21 cellular contexts compared by ENCODE assay signal in genomic region chr17:63937920-63938319, GRCh38. TPM values are rescaled to one million over a fixed set of nuclear protein-coding genes. Genes with fewer than 3 reads are reported as not detected.
DNase-seq lines count a peak whose midpoint lies in the region; ATAC-seq, FAIRE-seq and TF ChIP-seq lines count a peak whose summit lies in the region.
"Had no signal": no experiment of that assay in that cellular context is flagged by ENCODE, and none has a peak within 500 bp of the region (broad histone marks: within the 10 kb centered on the region; RNA-seq: fewer than 3 reads in every experiment).

No MANE protein-coding gene starts in this region.

- H2BK5ac ChIP-seq in H1 (ENCODE audit: low read depth, low read length) = 0 out of 2 replicates have a peak overlapping the region, but pooled peaks have one; percentile 24

- no peak for FAIRE-seq in H1 (lab: Jason Lieb, UNC)
- FAIRE-seq: D721Med had no signal

- H3K79me2 ChIP-seq in OCI-LY1 (ENCODE audit: insufficient read depth, low read length) = no peaks in the 10 kb centered on the region
- H3K79me2 ChIP-seq in H1 (ENCODE audit: control insufficient read depth in 1 of 2, insufficient read depth in 2 of 2, low read length in 2 of 2) = no peaks in the 10 kb centered on the region

- intact Hi-C loops in psoas muscle (cut with DNase I) = no loop called here

- H3K9me3 ChIP-seq in BLaER1 (peaks cover 6% of the 10 kb centered on the region; the same call in 1 of the 2 replicates), OCI-LY1 (ENCODE audit: low read length) (no peaks in the 10 kb centered on the region), H1 (ENCODE audit: insufficient read depth in 2 of 2, low read depth in 1 of 2, low read length in 1 of 2) (no peaks in the 10 kb centered on the region), psoas muscle (no peaks in the 10 kb centered on the region)

- H3K4me3 ChIP-seq in BLaER1 (no peak overlapping the region), OCI-LY1 (ENCODE audit: low read depth, low read length, poor library complexity, severe bottlenecking) (no peak overlapping the region), H1 (ENCODE audit: extremely low read depth in 1 of 4, insufficient read depth in 2 of 4, low read depth in 3 of 4, low read length in 4 of 4) (no peak overlapping the region), psoas muscle (no peak overlapping the region)
- H3K4me3 ChIP-seq: GM23248 had no signal

- no peaks in the 10 kb centered on the region for H3K27me3 ChIP-seq in BLaER1
- H3K27me3 ChIP-seq in OCI-LY1 (ENCODE audit: insufficient read depth, low read length) = no peaks in the 10 kb centered on the region
- no peaks in the 10 kb centered on the region for H3K27me3 ChIP-seq in H1 (replicated peaks in 1 of 4; ENCODE audit: control insufficient read depth in 3 of 4, extremely low read depth in 1 of 4, insufficient read depth in 3 of 4, low read length in 3 of 4)
- H3K27me3 ChIP-seq in psoas muscle (ENCODE audit: insufficient read depth in 3 of 3, low read length in 2 of 3) = no peaks in the 10 kb centered on the region

- H3K4me2 ChIP-seq in BLaER1 (peak overlapping the region; percentile 47), OCI-LY1 (ENCODE audit: low read length) (no peak overlapping the region), H1 (ENCODE audit: insufficient read depth in 1 of 2, low read depth in 2 of 2, low read length in 2 of 2) (no peak overlapping the region)

- H3K18ac ChIP-seq in H1 (ENCODE audit: extremely low read depth, low read length) = no peak overlapping the region

- no peaks in the 10 kb centered on the region for H3K9me2 ChIP-seq in OCI-LY1 (ENCODE audit: low read depth, low read length)

- peak overlapping the region; percentile 49 for H3K9ac ChIP-seq in BLaER1
- H3K9ac ChIP-seq in OCI-LY1 (ENCODE audit: low read length) = no peak overlapping the region
- H3K9ac ChIP-seq in H1 (replicated peaks in 1 of 4; ENCODE audit: extremely low read depth in 1 of 4, low read depth in 3 of 4, low read length in 3 of 4) = no peak overlapping the region
- H3K9ac ChIP-seq: GM23248 had no signal

- H4K20me1 ChIP-seq in BLaER1 (no peaks in the 10 kb centered on the region), OCI-LY1 (ENCODE audit: insufficient read depth, low read length) (no peaks in the 10 kb centered on the region), H1 (replicated peaks in 1 of 2; ENCODE audit: control insufficient read depth in 1 of 2, insufficient read depth in 2 of 2, low read length in 2 of 2) (peaks cover 0 to 5% of the 10 kb centered on the region in 2 experiments)

- ATAC-seq in psoas muscle (peak in 3 of 4 donors; percentile 17 to 32 (median 21)), GM19395 (IDR thresholded peaks at IDR 0.05; ENCODE audit: unreplicated experiment) (no peak), HG02885 (IDR thresholded peaks at IDR 0.05; ENCODE audit: poor library complexity, unreplicated experiment) (no peak)
- ATAC-seq: CD8-positive, alpha-beta T cell had no signal

- POLR2A ChIA-PET in H1 (lab: Charles Lee; ENCODE audit: partially characterized antibody) = no interaction called here

- no peak overlapping the region for H3K4ac ChIP-seq in H1 (replicated peaks; ENCODE audit: insufficient read length, low read depth, low read length)

- no peak for TF ChIP-seq POLR2A in H1 (IDR thresholded peaks at IDR 0.05; ENCODE audit: control extremely low read depth in 1 of 2, low read depth in 2 of 2, low read length in 2 of 2)

- H4K8ac ChIP-seq in H1 (ENCODE audit: extremely low read depth, insufficient read depth, low read length) = peak overlapping the region; percentile 77; the same call in 1 of the 2 replicates

- H2BK12ac ChIP-seq in H1 (ENCODE audit: low read depth, low read length) = no peak overlapping the region

- H2BK20ac ChIP-seq in H1 (ENCODE audit: low read length) = no peak overlapping the region

- 86% methylated on average over 4 of the region's 4 CpGs; no CpG with 5 or more reads in 1 of the 2 experiments for WGBS in H1 (ENCODE audit: extremely low coverage in 1 of 2, insufficient coverage in 1 of 2, insufficient read length in 1 of 2, insufficient replicate concordance in 2 of 2, low coverage in 1 of 2, low lambda C conversion rate in 2 of 2, missing lambda C conversion rate in 1 of 2), 2 experiments
- WGBS in psoas muscle, 3 donors = 50 to 73% (median 58%) methylated on average over 4 of the region's 4 CpGs

- H3K4me1 ChIP-seq in BLaER1 = peaks cover 77% of the 10 kb centered on the region
- peaks cover 72% of the 10 kb centered on the region for H3K4me1 ChIP-seq in OCI-LY1 (ENCODE audit: insufficient read depth, low read length, severe bottlenecking)
- peaks cover 0 to 2% (median 0%) of the 10 kb centered on the region in 4 experiments; a peak in 2 of 7 replicates for H3K4me1 ChIP-seq in H1 (replicated peaks in 1 of 4; ENCODE audit: control insufficient read depth in 3 of 4, insufficient read depth in 4 of 4, low read length in 3 of 4)
- no peaks in the 10 kb centered on the region for H3K4me1 ChIP-seq in psoas muscle

- H3K27ac ChIP-seq in BLaER1 (peak overlapping the region; percentile 62), OCI-LY1 (ENCODE audit: low read depth, low read length, poor library complexity, severe bottlenecking) (peak overlapping the region; percentile 90), H1 (ENCODE audit: low read depth, low read length) (no peak overlapping the region), psoas muscle (peak overlapping the region; percentile 30)
- H3K27ac ChIP-seq: C4-2B, GM23248 had no signal

- H2BK120ac ChIP-seq in H1 (replicated peaks; ENCODE audit: low read depth, low read length) = no peak overlapping the region

- no peaks in the 10 kb centered on the region for H3F3A ChIP-seq in OCI-LY1 (ENCODE audit: insufficient read depth, low read length)

- TF ChIP-seq CTCF in OCI-LY1 (IDR thresholded peaks at IDR 0.05; ENCODE audit: low read length) (no peak), H1 (IDR thresholded peaks at IDR 0.05; ENCODE audit: control extremely low read depth in 1 of 3, insufficient read depth in 1 of 3, low read depth in 1 of 3, low read length in 3 of 3) (no peak), psoas muscle (IDR thresholded peaks at IDR 0.05) (no peak)

- TF ChIP-seq RAD21 in H1 (IDR thresholded peaks at IDR 0.05 in 1 of 2, conservative IDR thresholded peaks at IDR 0.05 in 1 of 2; ENCODE audit: low read depth in 2 of 2, low read length in 2 of 2) = no peak

- H3K23ac ChIP-seq in H1 (ENCODE audit: insufficient read length) = no peak overlapping the region

- H2BK15ac ChIP-seq in H1 (ENCODE audit: low read length) = peak overlapping the region; percentile 29; the same call in 1 of the 2 replicates

- H3K36me3 ChIP-seq in BLaER1 = peaks cover 12% of the 10 kb centered on the region; the same call in 1 of the 2 replicates
- peaks cover 5% of the 10 kb centered on the region; the same call in 1 of the 2 replicates for H3K36me3 ChIP-seq in OCI-LY1 (ENCODE audit: insufficient read depth, low read length)
- peaks cover 0 to 21% (median 1%) of the 10 kb centered on the region in 4 experiments; a peak in 4 of 8 replicates for H3K36me3 ChIP-seq in H1 (ENCODE audit: control insufficient read depth in 2 of 4, insufficient read depth in 4 of 4, low read length in 3 of 4)
- H3K36me3 ChIP-seq in psoas muscle (ENCODE audit: insufficient read depth in 1 of 2, low read depth in 1 of 2) = peaks cover 0 to 39% of the 10 kb centered on the region in 2 donors

- no peak for TF ChIP-seq EP300 in H1 (IDR thresholded peaks at IDR 0.05; ENCODE audit: borderline replicate concordance in 1 of 2, low read depth in 2 of 2, low read length in 2 of 2)

- no peak overlapping the region for H2AK5ac ChIP-seq in H1 (ENCODE audit: low read depth, low read length)

- no peaks in the 10 kb centered on the region for H3K23me2 ChIP-seq in H1 (ENCODE audit: low read depth, low read length)

- DNase-seq in H1 (ENCODE audit: low read depth in 1 of 2, low spot score in 2 of 2) (no peak), psoas muscle (peak in 1 of 2 donors; percentile 50), NCI-H2107 (lab: John Stamatoyannopoulos, UW) (no peak)
- no peak for DNase-seq in activated effector memory CD4-positive, alpha-beta T cell treated with anti-CD3 and anti-CD28 coated beads, Interleukin-2, amount 50 U/mL, for 16 hours
- DNase-seq: 8988T; AML-193; CD8-positive, alpha-beta T cell; COR-L47; DMS153; DMS79 treated with DMSO at 0.1 percent for 48 hours; GF-D8; GM23248; IMR-90 had no signal

- no peak overlapping the region for H4K91ac ChIP-seq in H1 (replicated peaks; ENCODE audit: insufficient read length, low read length)

- H2AFZ ChIP-seq in OCI-LY1 (ENCODE audit: low read length) (no peak overlapping the region), H1 (ENCODE audit: low read length) (no peak overlapping the region)
- H2AFZ ChIP-seq: GM23248 had no signal

- H4K5ac ChIP-seq in H1 (ENCODE audit: insufficient read length, low read depth, low read length) = no peak overlapping the region

- H3K14ac ChIP-seq in H1 (ENCODE audit: insufficient read length) = no peak overlapping the region

- CTCF ChIA-PET in H1 (lab: Charles Lee; ENCODE audit: partially characterized antibody) = interaction anchor here (0.9 to 11.4 kb wide), 6 partner anchors 8 to 71 kb away, joined by 3 to 164 read pairs (median 4); partner anchors contain the start of gene GH1

- no peaks in the 10 kb centered on the region for H3K79me1 ChIP-seq in H1 (ENCODE audit: low read depth, low read length)

- H3K56ac ChIP-seq in H1 (replicated peaks; ENCODE audit: insufficient read length, low read depth, low read length) = no peak overlapping the region

RNA-seq across cellular contexts. Expression of gene CD79B, which starts 5.8 kb away (rescaled TPM):
- total RNA-seq in H1 (2021; fragmentation: NEBNext Ultra II Directional; extraction: Animal tissue kit (Norgen Biotek cat#: 25700)) = 1.5 and 2.2 TPM in 2 replicates
- polyA plus RNA-seq in H1 (2011; rRNA removed) = 3.9 and 4.4 TPM in 2 replicates
- polyA plus RNA-seq in H1 (2011; cell fraction: cytosol; rRNA removed) = 4.7 TPM
- 5.5 TPM for polyA plus RNA-seq in H1 (2011; cell fraction: nucleus; rRNA removed)
- polyA plus RNA-seq in H1 (2012, experiment 1 of 2) = 1.8 to 4.2 TPM (median 3.5 TPM) in 4 replicates
- 2.0 TPM for polyA plus RNA-seq in H1 (2012, experiment 2 of 2)
- polyA plus RNA-seq in H1 (2013, experiment 1 of 2) = 2.8 TPM
- 2.8 TPM for polyA plus RNA-seq in H1 (2013, experiment 2 of 2)
- polyA minus RNA-seq in H1 (2011; rRNA and poly(A)+ RNA removed) = 2.9 and 3.0 TPM in 2 replicates
- polyA minus RNA-seq in H1 (2011; cell fraction: cytosol; rRNA and poly(A)+ RNA removed) = not detected
- polyA minus RNA-seq in H1 (2011; cell fraction: nucleus; rRNA and poly(A)+ RNA removed) = not detected
- 1 to 10 TPM; 2.8 to 5.7 (median 4.0) TPM for total RNA-seq in psoas muscle
- 1 to 10 TPM; 1.9 to 3.8 (median 3.7) TPM for polyA plus RNA-seq in psoas muscle
- total RNA-seq: GM23248, HT-29, IMR-90 had no signal
- polyA plus RNA-seq: GM23248, IMR-90 had no signal

RNA-seq across cellular contexts. Expression of gene GH1, which starts 19.3 kb away (rescaled TPM):
- total RNA-seq in H1 (2021; fragmentation: NEBNext Ultra II Directional; extraction: Animal tissue kit (Norgen Biotek cat#: 25700)) = not detected in 2 replicates
- polyA plus RNA-seq in H1 (2011; rRNA removed) = 0.36 and 0.41 TPM in 2 replicates
- polyA plus RNA-seq in H1 (2011; cell fraction: cytosol; rRNA removed) = 0.37 TPM
- 0.77 TPM for polyA plus RNA-seq in H1 (2011; cell fraction: nucleus; rRNA removed)
- polyA plus RNA-seq in H1 (2012, experiment 1 of 2) = 0.50 TPM in 1 of 4 replicates, not detected in the others
- polyA plus RNA-seq in H1 (2012, experiment 2 of 2) = not detected
- 0.16 TPM for polyA plus RNA-seq in H1 (2013, experiment 1 of 2)
- 0.26 TPM for polyA plus RNA-seq in H1 (2013, experiment 2 of 2)
- polyA minus RNA-seq in H1 (2011; rRNA and poly(A)+ RNA removed) = 0.56 TPM in 1 of 2 replicates, not detected in the other
- not detected for polyA minus RNA-seq in H1 (2011; cell fraction: cytosol; rRNA and poly(A)+ RNA removed)
- polyA minus RNA-seq in H1 (2011; cell fraction: nucleus; rRNA and poly(A)+ RNA removed) = not detected
- not detected for total RNA-seq in psoas muscle
- polyA plus RNA-seq in psoas muscle = not detected
- total RNA-seq: CD8-positive, alpha-beta T cell; GM23248; H7; HT-29; IMR-90 had no signal
- polyA plus RNA-seq: GM23248, IMR-90 had no signal

RNA-seq across cellular contexts. Expression of gene CSHL1, which starts 26.9 kb away (rescaled TPM):
- not detected in 2 replicates for total RNA-seq in H1 (2021; fragmentation: NEBNext Ultra II Directional; extraction: Animal tissue kit (Norgen Biotek cat#: 25700))
- polyA plus RNA-seq in H1 (2011; rRNA removed) (not detected in 2 replicates), psoas muscle (not detected)
- not detected for polyA plus RNA-seq in H1 (2011; cell fraction: cytosol; rRNA removed)
- not detected for polyA plus RNA-seq in H1 (2011; cell fraction: nucleus; rRNA removed)
- not detected in 4 replicates for polyA plus RNA-seq in H1 (2012, experiment 1 of 2)
- polyA plus RNA-seq in H1 (2012, experiment 2 of 2) = not detected
- 0.12 TPM for polyA plus RNA-seq in H1 (2013, experiment 1 of 2)
- polyA plus RNA-seq in H1 (2013, experiment 2 of 2) = not detected
- not detected in 2 replicates for polyA minus RNA-seq in H1 (2011; rRNA and poly(A)+ RNA removed)
- not detected for polyA minus RNA-seq in H1 (2011; cell fraction: cytosol; rRNA and poly(A)+ RNA removed)
- polyA minus RNA-seq in H1 (2011; cell fraction: nucleus; rRNA and poly(A)+ RNA removed) = not detected
- total RNA-seq in psoas muscle = not detected
- total RNA-seq: CD8-positive, alpha-beta T cell; GM23248; H7; HT-29; IMR-90 had no signal
- polyA plus RNA-seq: GM23248, IMR-90 had no signal

RNA-seq across cellular contexts. Expression of gene SCN4A, which starts 34.8 kb away (rescaled TPM):
- total RNA-seq in H1 (2021; fragmentation: NEBNext Ultra II Directional; extraction: Animal tissue kit (Norgen Biotek cat#: 25700)) = 6.6 and 8.5 TPM in 2 replicates
- polyA plus RNA-seq in H1 (2011; rRNA removed) = 5.0 and 8.1 TPM in 2 replicates
- polyA plus RNA-seq in H1 (2011; cell fraction: cytosol; rRNA removed) = 6.5 TPM
- 22.4 TPM for polyA plus RNA-seq in H1 (2011; cell fraction: nucleus; rRNA removed)
- 4.5 to 9.2 TPM (median 9.0 TPM) in 4 replicates for polyA plus RNA-seq in H1 (2012, experiment 1 of 2)
- polyA plus RNA-seq in H1 (2012, experiment 2 of 2) = 5.9 TPM
- 4.2 TPM for polyA plus RNA-seq in H1 (2013, experiment 1 of 2)
- 3.6 TPM for polyA plus RNA-seq in H1 (2013, experiment 2 of 2)
- 27.3 and 39.8 TPM in 2 replicates for polyA minus RNA-seq in H1 (2011; rRNA and poly(A)+ RNA removed)
- polyA minus RNA-seq in H1 (2011; cell fraction: cytosol; rRNA and poly(A)+ RNA removed) = 18.9 TPM
- 39.2 TPM for polyA minus RNA-seq in H1 (2011; cell fraction: nucleus; rRNA and poly(A)+ RNA removed)
- total RNA-seq in psoas muscle = 100 to 1,000 TPM in 2 of 4 donors, 10 to 100 TPM in 2; 45.9 to 137 (median 98.4) TPM
- polyA plus RNA-seq in psoas muscle = 10 to 100 TPM in 2 of 3 donors, 1 to 10 TPM in 1; 3.8 to 34.9 (median 14.7) TPM
- total RNA-seq: GM23248, HT-29, IMR-90 had no signal
- polyA plus RNA-seq: GM23248, IMR-90 had no signal

RNA-seq across cellular contexts. Expression of gene CSH1, which starts 41.5 kb away (rescaled TPM):
- total RNA-seq in H1 (2021; fragmentation: NEBNext Ultra II Directional; extraction: Animal tissue kit (Norgen Biotek cat#: 25700)) = not detected in 2 replicates
- polyA plus RNA-seq in H1 (2011; rRNA removed) = 0.12 and 0.16 TPM in 2 replicates
- 0.17 TPM for polyA plus RNA-seq in H1 (2011; cell fraction: cytosol; rRNA removed)
- polyA plus RNA-seq in H1 (2011; cell fraction: nucleus; rRNA removed) = 0.17 TPM
- not detected in 4 replicates for polyA plus RNA-seq in H1 (2012, experiment 1 of 2)
- polyA plus RNA-seq in H1 (2012, experiment 2 of 2) = not detected
- 0.24 TPM for polyA plus RNA-seq in H1 (2013, experiment 1 of 2)
- polyA plus RNA-seq in H1 (2013, experiment 2 of 2) = 0.55 TPM
- not detected in 2 replicates for polyA minus RNA-seq in H1 (2011; rRNA and poly(A)+ RNA removed)
- polyA minus RNA-seq in H1 (2011; cell fraction: cytosol; rRNA and poly(A)+ RNA removed) = not detected
- not detected for polyA minus RNA-seq in H1 (2011; cell fraction: nucleus; rRNA and poly(A)+ RNA removed)
- total RNA-seq in psoas muscle = not detected
- polyA plus RNA-seq in psoas muscle = not detected
- total RNA-seq: CD8-positive, alpha-beta T cell; GM23248; H7; HT-29; IMR-90 had no signal
- polyA plus RNA-seq: GM23248, IMR-90 had no signal

Comparison
In these comparisons a context has a peak if more than half of its experiments do, and no peak if none do; other contexts are left out.
1. ATAC-seq: peak in psoas muscle (3 of 4); none in GM19395 (single experiment) and HG02885 (single experiment).